ENCODE assay signal across 1 cellular context in genomic region chr16:66459878-66460277, GRCh38.
TF ChIP-seq lines count a peak whose summit lies in the region.

No MANE protein-coding gene starts in this region.

TF ChIP-seq in K562, 482 proteins besides CTCF, POLR2A, EP300 and RAD21:
- TF ChIP-seq PKNOX1 (IDR thresholded peaks at IDR 0.05) (peak; percentile 70), ZNF551 (CRISPR knock-in tag; IDR thresholded peaks at IDR 0.05) (no peak), ZNF76 (CRISPR knock-in tag; IDR thresholded peaks at IDR 0.05; ENCODE audit: borderline replicate concordance) (no peak)
